25 cellular contexts compared by ENCODE assay signal in genomic region chr9:26375448-26375847, GRCh38.
A peak's percentile ranks its signal among the peaks of the same experiment; 100 is the strongest.
DNase-seq lines count a peak whose midpoint lies in the region; ATAC-seq, FAIRE-seq and TF ChIP-seq lines count a peak whose summit lies in the region.
"Had no signal": no experiment of that assay in that cellular context is flagged by ENCODE, and none has a peak within 500 bp of the region (broad histone marks: within the 10 kb centered on the region; RNA-seq: fewer than 3 reads in every experiment).

No MANE protein-coding gene starts in this region.

- DNase-seq in HFFc6, result peak; percentile 38
- peak; percentile 45 for DNase-seq in NCI-H226
- peak; percentile 15 for DNase-seq in bronchial epithelial cell (ENCODE audit: low read depth)
- DNase-seq in skeletal muscle cell (ENCODE audit: low read depth), result peak; percentile 24
- no peak for DNase-seq in NCI-H774 (lab: John Stamatoyannopoulos, UW)
- DNase-seq: activated B cell treated with CpG ODN at 0.5 μM for 24 hours; activated CD4-positive, alpha-beta T cell treated with anti-CD3 and anti-CD28 coated beads, Interleukin-2, amount 50 U/mL, for 4 hours; activated naive CD4-positive, alpha-beta T cell treated with anti-CD3 and anti-CD28 coated beads, Interleukin-2, amount 50 U/mL, for 16 hours; caudate nucleus; cortex of kidney; foreskin melanocyte; HCEC 1CT; NCI-H1048; NCI-H1694 treated with DMSO at 0.1 percent for 48 hours; NCI-H2171 treated with DMSO at 0.1 percent for 48 hours; NCI-H524 treated with DMSO at 0.1 percent for 48 hours; sigmoid colon; SW 1271; T-helper 9 cell; uterus had no signal

- H3K36me3 Mint-ChIP-seq in HFFc6 (ENCODE audit: low read depth), result no peaks in the 10 kb centered on the region

- H3K27me3 ChIP-seq in bronchial epithelial cell (ENCODE audit: control insufficient read depth, insufficient read depth, low read length), result no peaks in the 10 kb centered on the region
- H3K27me3 ChIP-seq: hepatocyte, sigmoid colon, uterus had no signal

- no peaks in the 10 kb centered on the region for H3K36me3 ChIP-seq in bronchial epithelial cell (ENCODE audit: control insufficient read depth, insufficient read depth, low read length)
- H3K36me3 ChIP-seq: sigmoid colon, uterus had no signal

- no peaks in the 10 kb centered on the region; the same call in 1 of the 2 replicates for H3K9me3 Mint-ChIP-seq in HFFc6

- ATAC-seq in GM19328 (IDR thresholded peaks at IDR 0.05; ENCODE audit: unreplicated experiment) (no peak), GM18858 (IDR thresholded peaks at IDR 0.05; ENCODE audit: unreplicated experiment) (no peak)
- ATAC-seq: esophagus mucosa, left lobe of liver had no signal

- H3K4me1 Mint-ChIP-seq in HFFc6 (ENCODE audit: low read depth), result peaks cover 6% of the 10 kb centered on the region; the same call in 1 of the 2 replicates
- H3K4me1 Mint-ChIP-seq: activated B cell treated with CpG ODN at 0.5 μM for 24 hours had no signal

- no peak overlapping the region for H3K4me3 ChIP-seq in bronchial epithelial cell (ENCODE audit: low read depth, low read length)
- H3K4me3 ChIP-seq in skeletal muscle cell (ENCODE audit: low read depth, low read length), result no peak overlapping the region
- H3K4me3 ChIP-seq: hepatocyte, sigmoid colon, uterus had no signal

- H3K27ac Mint-ChIP-seq in HFFc6, result no peak overlapping the region
- H3K27ac Mint-ChIP-seq: activated B cell treated with CpG ODN at 0.5 μM for 24 hours had no signal

- no peak for FAIRE-seq in bronchial epithelial cell (lab: Jason Lieb, UNC)

- H3K4me3 Mint-ChIP-seq in HFFc6, result no peak overlapping the region
- H3K4me3 Mint-ChIP-seq: activated B cell treated with CpG ODN at 0.5 μM for 24 hours had no signal

- no peaks in the 10 kb centered on the region for H3K27me3 Mint-ChIP-seq in HFFc6 (ENCODE audit: insufficient read depth)
- H3K27me3 Mint-ChIP-seq: activated B cell treated with CpG ODN at 0.5 μM for 24 hours had no signal

- TF ChIP-seq CTCF in HFFc6 (IDR thresholded peaks at IDR 0.05) (no peak), bronchial epithelial cell (IDR thresholded peaks at IDR 0.05; ENCODE audit: insufficient read depth, low read length, severe bottlenecking) (no peak)
